9 cellular contexts compared by ENCODE assay signal in the genomic region with DNA sequence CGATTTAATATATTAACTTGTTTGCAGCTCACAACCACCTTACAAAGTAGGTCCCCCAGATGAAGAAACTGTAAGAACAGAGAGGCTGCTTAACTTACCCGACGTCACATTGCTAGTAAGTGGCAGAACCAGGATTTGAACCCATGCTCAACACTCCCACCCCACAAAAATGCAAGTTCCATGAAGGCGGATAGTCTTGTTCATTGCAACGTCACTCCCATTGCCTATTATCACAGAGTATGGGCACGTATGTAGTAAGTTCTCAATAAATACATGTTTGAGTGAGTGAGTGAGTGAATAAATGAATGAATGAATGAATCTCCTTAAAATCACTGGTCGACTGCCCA. TPM values are rescaled to one million over a fixed set of nuclear protein-coding genes. Genes with fewer than 3 reads are reported as not detected.
DNase-seq lines count a peak whose midpoint lies in the region; ATAC-seq and TF ChIP-seq lines count a peak whose summit lies in the region.
"Had no signal": no experiment of that assay in that cellular context is flagged by ENCODE, and none has a peak within 500 bp of the region (broad histone marks: within the 10 kb centered on the region; RNA-seq: fewer than 3 reads in every experiment).

No MANE protein-coding gene starts in this region.

- no peak overlapping the region for H4K5ac ChIP-seq in IMR-90 (ENCODE audit: low read depth, low read length)

- H3K4ac ChIP-seq in IMR-90 (ENCODE audit: low read depth, low read length), result no peak overlapping the region

- intact Hi-C loops in A673 (cut with micrococcal nuclease; ENCODE audit: unreplicated experiment), result no loop called here
- intact Hi-C loops in IMR-90 (cut with micrococcal nuclease), result loop anchor here (5.0 kb wide), 1 partner anchor 76 kb away; no protein-coding TSS in a partner anchor

- H3K9me1 ChIP-seq in IMR-90 (ENCODE audit: insufficient read depth, low read length), result 0 out of 2 replicates have a peak, but pooled peaks cover 3% of the 10 kb centered on the region

- TF ChIP-seq POLR2A in IMR-90 (IDR thresholded peaks at IDR 0.05; ENCODE audit: low read depth, low read length), result no peak

- peak overlapping the region; percentile 93 for H2AFZ ChIP-seq in IMR-90 (replicated peaks; ENCODE audit: low read length, poor library complexity)

- peak overlapping the region; percentile 92 for H3K4me2 ChIP-seq in IMR-90 (ENCODE audit: low read depth, low read length)

- H3K27me3 ChIP-seq in A673 (replicated peaks; ENCODE audit: insufficient read depth, low read depth, low read length, poor library complexity) (no peaks in the 10 kb centered on the region), IMR-90 (ENCODE audit: control insufficient read depth, insufficient read depth, low read length) (no peaks in the 10 kb centered on the region; the same call in 1 of the 2 replicates), muscle layer of colon (ENCODE audit: control insufficient read depth in 1 of 2, insufficient read depth in 2 of 2, low read length in 2 of 2) (no peaks in the 10 kb centered on the region)

- H2BK15ac ChIP-seq in IMR-90 (ENCODE audit: low read depth, low read length), result no peak overlapping the region

- dilution Hi-C loops in IMR-90 (cut with HindIII; ENCODE audit: low sequenced_read_pairs, unreplicated experiment), result no loop called here

- peak overlapping the region; percentile 92 for H3K23ac ChIP-seq in IMR-90 (ENCODE audit: low read depth, low read length)

- CTCF ChIA-PET in A673 (lab: Charles Lee), result no interaction called here
- CTCF ChIA-PET in IMR-90 (lab: Yijun Ruan, JAX), result no interaction called here

- H3K9ac ChIP-seq in IMR-90 (ENCODE audit: low read depth, low read length) (peak overlapping the region; percentile 4; the same call in 1 of the 2 replicates), muscle layer of colon (ENCODE audit: low read length) (no peak overlapping the region)

- BruUV-seq in A673 (replicated peaks; lab: Mats Ljungman, UMichigan) (no TSS peak), IMR-90 (replicated peaks; lab: Mats Ljungman, UMichigan) (no TSS peak)

- WGBS in IMR-90 (ENCODE audit: extremely low coverage in 2 of 2, insufficient read length in 1 of 2), 2 experiments, result no CpG with 5 or more reads among the region's 7 CpGs

- DNase-seq in A673 (ENCODE audit: low spot score) (peak; percentile 39), IMR-90 (no peak), cardiac fibroblast (ENCODE audit: low read depth in 2 of 2) (peak in 1 of 2 donors; percentile 19), iPS-NIHi11 (ENCODE audit: low spot score) (no peak), COLO829 (ENCODE audit: low spot score) (no peak), NCI-H226 (no peak)

- H2BK120ac ChIP-seq in IMR-90 (ENCODE audit: low read depth, low read length), result no peak overlapping the region

- H3K9me3 ChIP-seq in A673 (ENCODE audit: low read depth, low read length, poor library complexity, severe bottlenecking), result no peaks in the 10 kb centered on the region
- no peaks in the 10 kb centered on the region for H3K9me3 ChIP-seq in IMR-90 (ENCODE audit: control insufficient read depth, insufficient read depth, low read length)
- H3K9me3 ChIP-seq in muscle layer of colon (ENCODE audit: low read length), result no peaks in the 10 kb centered on the region

- POLR2A ChIA-PET in A673 (lab: Charles Lee; ENCODE audit: low non-redundant PET), result no interaction called here
- POLR2A ChIA-PET in IMR-90 (lab: Charles Lee; ENCODE audit: unreplicated experiment), result interaction anchor here (1.2 kb wide), 1 partner anchor 15 kb away, joined by 3 read pairs; no protein-coding TSS in a partner anchor

- no peak for TF ChIP-seq RAD21 in IMR-90 (IDR thresholded peaks at IDR 0.05; ENCODE audit: low read length)

- H2AK5ac ChIP-seq in IMR-90 (ENCODE audit: low read depth, low read length), result no peak overlapping the region

- no peak overlapping the region for H3K18ac ChIP-seq in IMR-90 (ENCODE audit: low read depth, low read length)

- H3K4me3 ChIP-seq in A673 (ENCODE audit: low read depth, low read length, poor library complexity, severe bottlenecking) (peak overlapping the region; percentile 75), IMR-90 (ENCODE audit: insufficient read depth, low read depth, low read length) (peak overlapping the region; percentile 92), cardiac fibroblast (replicated peaks in 1 of 2; ENCODE audit: low read depth in 2 of 2, low read length in 2 of 2) (peak overlapping the region; percentile 60 to 80), muscle layer of colon (ENCODE audit: low read depth in 1 of 2, low read length in 2 of 2) (peak overlapping the region; percentile 62 to 70)

- H2AK9ac ChIP-seq in IMR-90 (replicated peaks; ENCODE audit: low read depth, low read length, poor library complexity), result peak overlapping the region; percentile 90

- no peak overlapping the region; a peak in 1 of 4 replicates for H4K8ac ChIP-seq in IMR-90 (ENCODE audit: low read depth in 2 of 2, low read length in 2 of 2)

- no peak overlapping the region for H2BK5ac ChIP-seq in IMR-90 (ENCODE audit: low read depth, low read length, poor library complexity, severe bottlenecking)

- H3K4me1 ChIP-seq in A673 (ENCODE audit: insufficient read depth, low read length, poor library complexity, severe bottlenecking) (peaks cover 49% of the 10 kb centered on the region), IMR-90 (ENCODE audit: control insufficient read depth, insufficient read depth, low read length) (peaks cover 5% of the 10 kb centered on the region; the same call in 1 of the 2 replicates), muscle layer of colon (ENCODE audit: insufficient read depth, low read length) (peaks cover 26% of the 10 kb centered on the region)

- H3K36me3 ChIP-seq in A673 (ENCODE audit: insufficient read depth, low read length, poor library complexity, severe bottlenecking) (no peaks in the 10 kb centered on the region), IMR-90 (ENCODE audit: control insufficient read depth, insufficient read depth, low read length) (no peaks in the 10 kb centered on the region), muscle layer of colon (ENCODE audit: insufficient read depth, low read length) (no peaks in the 10 kb centered on the region)

- no peak overlapping the region for H4K91ac ChIP-seq in IMR-90 (ENCODE audit: insufficient read depth, low read depth, low read length)

- no peak for TF ChIP-seq CTCF in A673 (conservative IDR thresholded peaks at IDR 0.05; ENCODE audit: low read depth, low read length)
- no peak for TF ChIP-seq CTCF in IMR-90 (conservative IDR thresholded peaks at IDR 0.05; ENCODE audit: low read depth, low read length)
- no peak for TF ChIP-seq CTCF in cardiac fibroblast (IDR thresholded peaks at IDR 0.05; ENCODE audit: low read depth, low read length)

- H3K27ac ChIP-seq in A673 (ENCODE audit: low read depth, low read length, poor library complexity, severe bottlenecking), result peak overlapping the region; percentile 67
- no peak overlapping the region; the same call in 1 of the 2 replicates for H3K27ac ChIP-seq in IMR-90 (ENCODE audit: insufficient read depth, low read length)
- H3K27ac ChIP-seq in muscle layer of colon (ENCODE audit: low read depth, low read length), result peak overlapping the region; percentile 71

- peaks cover 13% of the 10 kb centered on the region for H4K20me1 ChIP-seq in IMR-90 (ENCODE audit: insufficient read depth, low read length)

- peak overlapping the region; percentile 92 for H3K14ac ChIP-seq in IMR-90 (replicated peaks; ENCODE audit: low read depth, low read length)

- H2BK20ac ChIP-seq in IMR-90 (ENCODE audit: low read depth, low read length), result no peak overlapping the region

- ATAC-seq in IMR-90 (ENCODE audit: low read depth) (no peak), HG02973 (IDR thresholded peaks at IDR 0.05; ENCODE audit: unreplicated experiment) (no peak)

- H3K56ac ChIP-seq in IMR-90 (ENCODE audit: extremely low read depth, insufficient read depth, low read length), result no peak overlapping the region

- peaks cover 16 to 31% of the 10 kb centered on the region in 2 experiments; a peak in 3 of 4 replicates for H3K79me1 ChIP-seq in IMR-90 (ENCODE audit: low read depth in 1 of 2, low read length in 2 of 2)

- in situ Hi-C loops in IMR-90 (cut with MboI; ENCODE audit: low sequenced_read_pairs), result no loop called here

TF ChIP-seq in IMR-90, 13 proteins besides CTCF, POLR2A, EP300 and RAD21:
- TF ChIP-seq, protein P1, sequence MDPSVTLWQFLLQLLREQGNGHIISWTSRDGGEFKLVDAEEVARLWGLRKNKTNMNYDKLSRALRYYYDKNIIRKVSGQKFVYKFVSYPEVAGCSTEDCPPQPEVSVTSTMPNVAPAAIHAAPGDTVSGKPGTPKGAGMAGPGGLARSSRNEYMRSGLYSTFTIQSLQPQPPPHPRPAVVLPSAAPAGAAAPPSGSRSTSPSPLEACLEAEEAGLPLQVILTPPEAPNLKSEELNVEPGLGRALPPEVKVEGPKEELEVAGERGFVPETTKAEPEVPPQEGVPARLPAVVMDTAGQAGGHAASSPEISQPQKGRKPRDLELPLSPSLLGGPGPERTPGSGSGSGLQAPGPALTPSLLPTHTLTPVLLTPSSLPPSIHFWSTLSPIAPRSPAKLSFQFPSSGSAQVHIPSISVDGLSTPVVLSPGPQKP (IDR thresholded peaks at IDR 0.05; ENCODE audit: borderline replicate concordance, low read depth, low read length), result no peak
- TF ChIP-seq MAFK (IDR thresholded peaks at IDR 0.05; ENCODE audit: low read depth, low read length), result no peak
- TF ChIP-seq NFE2L2 (IDR thresholded peaks at IDR 0.05; ENCODE audit: low read depth, low read length), result no peak
- TF ChIP-seq CEBPB (IDR thresholded peaks at IDR 0.05; ENCODE audit: low read depth, low read length), result no peak
TF ChIP-seq in IMR-90: peak in this region for 0.

RNA-seq across cellular contexts. Expression of gene USP31, which starts 1.1 kb away (rescaled TPM):
- total RNA-seq in A673 (2021) (27.4 and 34.4 TPM in 2 replicates), IMR-90 (2012; rRNA removed) (3.4 and 3.9 TPM in 2 replicates)
- 2.9 and 3.1 TPM in 2 replicates for polyA plus RNA-seq in IMR-90 (2012; rRNA removed)
- 1.7 and 1.8 TPM in 2 replicates for polyA plus RNA-seq in IMR-90 (2012; cell fraction: cytosol; rRNA removed)
- 7.7 and 8.4 TPM in 2 replicates for polyA plus RNA-seq in IMR-90 (2012; cell fraction: nucleus; rRNA removed; ENCODE audit: low replicate concordance)

RNA-seq across cellular contexts. Expression of gene SCNN1G, which starts 34.4 kb away (rescaled TPM):
- total RNA-seq in A673 (2021) (15.6 and 22.3 TPM in 2 replicates), IMR-90 (2012; rRNA removed) (not detected in 2 replicates)
- polyA plus RNA-seq in IMR-90 (2012; rRNA removed), result not detected in 2 replicates
- polyA plus RNA-seq in IMR-90 (2012; cell fraction: cytosol; rRNA removed), result not detected in 2 replicates
- polyA plus RNA-seq in IMR-90 (2012; cell fraction: nucleus; rRNA removed; ENCODE audit: low replicate concordance), result not detected in 2 replicates
- total RNA-seq: SK-MEL-5 had no signal

Comparison
In these comparisons a context has a peak if more than half of its experiments do, and no peak if none do; other contexts are left out.
1. RNA of gene SCNN1G, which starts 34.4 kb away (total RNA-seq): 15.6 to 22.3 TPM in A673; not detected in IMR-90; every median in the first group is over 10 times any median in the second.
2. Peak in every context shown above with its lines, with median percentiles within 50 percentile points of each other: H3K4me3 ChIP-seq.